14 cellular contexts compared by ENCODE assay signal in genomic region chr7:27942711-27943110, GRCh38.
DNase-seq lines count a peak whose midpoint lies in the region; ATAC-seq, FAIRE-seq and TF ChIP-seq lines count a peak whose summit lies in the region.
"Had no signal": no experiment of that assay in that cellular context is flagged by ENCODE, and none has a peak within 500 bp of the region (broad histone marks: within the 10 kb centered on the region; RNA-seq: fewer than 3 reads in every experiment).

No MANE protein-coding gene starts in this region.

- ATAC-seq in GM23338, result no peak
- ATAC-seq: CD8-positive, alpha-beta T cell; GM12878; HepG2 had no signal

- H3K36me3 Mint-ChIP-seq in GM23338 (ENCODE audit: low read depth), result no peaks in the 10 kb centered on the region

- FAIRE-seq in kidney (lab: Jason Lieb, UNC), result no peak
- FAIRE-seq: GM12878, HepG2 had no signal

- no peak overlapping the region for H3K4me3 Mint-ChIP-seq in GM23338
- H3K4me3 Mint-ChIP-seq: B cell; CD8-positive, alpha-beta T cell; H9 had no signal

- H4K20me1 ChIP-seq in GM23338 (replicated peaks; ENCODE audit: insufficient read depth), result 0 out of 2 replicates have a peak, but pooled peaks cover 4% of the 10 kb centered on the region

- H3K27ac ChIP-seq in GM23338 (ENCODE audit: low read depth) (peak overlapping the region; percentile 56; the same call in 1 of the 2 replicates), skeletal muscle tissue (ENCODE audit: low read depth, low read length) (peak overlapping the region; percentile 82), kidney (ENCODE audit: low read depth in 2 of 2, low read length in 2 of 2) (no peak overlapping the region)
- H3K27ac ChIP-seq: BLaER1 treated with 17β-estradiol and CSF1 and Interleukin-3, amounts not matched to agents 10 nM and 100 nM had no signal

- intact Hi-C loops in kidney (cut with DNase I), result no loop called here

- H3K9me3 ChIP-seq in skeletal muscle tissue (ENCODE audit: control insufficient read depth in 3 of 3, low read length in 3 of 3) (no peaks in the 10 kb centered on the region), kidney (ENCODE audit: control insufficient read depth in 1 of 2, low read length in 2 of 2) (no peaks in the 10 kb centered on the region)
- H3K9me3 ChIP-seq: BLaER1 treated with 17β-estradiol and CSF1 and Interleukin-3, amounts not matched to agents 10 nM and 100 nM had no signal

- no peaks in the 10 kb centered on the region for H3K9me3 Mint-ChIP-seq in GM23338
- H3K9me3 Mint-ChIP-seq: H9 had no signal

- H3K79me2 ChIP-seq in GM23338 (replicated peaks; ENCODE audit: insufficient read depth), result no peaks in the 10 kb centered on the region

- no peaks in the 10 kb centered on the region for H3K9me2 ChIP-seq in GM23338 (ENCODE audit: insufficient read depth)

- no peak overlapping the region for H2AFZ ChIP-seq in GM23338

- no peaks in the 10 kb centered on the region for H3F3A ChIP-seq in GM23338 (replicated peaks; ENCODE audit: low read depth)

- DNase-seq in GM23338 (ENCODE audit: low spot score) (no peak), NCI-H69 (lab: John Stamatoyannopoulos, UW) (peak; percentile 56), left kidney (ENCODE audit: low read depth, low spot score) (peak; percentile 91), kidney (no peak)
- DNase-seq in activated CD4-positive, CD25-positive, alpha-beta regulatory T cell treated with anti-CD3 and anti-CD28 coated beads, Interleukin-2, amount 50 U/mL, for 72 hours, result no peak
- DNase-seq: Calu3; CD8-positive, alpha-beta T cell; DMS79 treated with DMSO at 0.1 percent for 48 hours; H9 had no signal

- H3K27me3 ChIP-seq in GM23338 (ENCODE audit: insufficient read depth) (no peaks in the 10 kb centered on the region), skeletal muscle tissue (ENCODE audit: control insufficient read depth in 3 of 3, insufficient read depth in 3 of 3, low read length in 3 of 3) (no peaks in the 10 kb centered on the region)
- H3K27me3 ChIP-seq: BLaER1 treated with 17β-estradiol and CSF1 and Interleukin-3, amounts not matched to agents 10 nM and 100 nM had no signal

- H3K4me1 ChIP-seq in GM23338 (ENCODE audit: insufficient read depth) (no peaks in the 10 kb centered on the region), skeletal muscle tissue (ENCODE audit: control insufficient read depth in 3 of 3, insufficient read depth in 3 of 3, low read length in 3 of 3) (peaks cover 8 to 43% (median 11%) of the 10 kb centered on the region in 3 donors), kidney (ENCODE audit: control insufficient read depth in 1 of 2, insufficient read depth in 1 of 2, low read depth in 1 of 2, low read length in 2 of 2) (no peaks in the 10 kb centered on the region)

- no peak overlapping the region for H3K27ac Mint-ChIP-seq in GM23338
- H3K27ac Mint-ChIP-seq: B cell; CD8-positive, alpha-beta T cell had no signal

- peaks cover 2% of the 10 kb centered on the region for H3K27me3 Mint-ChIP-seq in GM23338 (ENCODE audit: insufficient read depth, low read depth, poor library complexity)
- H3K27me3 Mint-ChIP-seq: B cell had no signal

- TF ChIP-seq CTCF in GM23338 (conservative IDR thresholded peaks at IDR 0.05; ENCODE audit: low read depth in 2 of 2), result no peak
- TF ChIP-seq CTCF in kidney (IDR thresholded peaks at IDR 0.05; ENCODE audit: borderline replicate concordance, extremely low read depth, insufficient read depth), result no peak

- H3K4me2 ChIP-seq in GM23338, result no peak overlapping the region
- H3K4me2 ChIP-seq: BLaER1 treated with 17β-estradiol and CSF1 and Interleukin-3, amounts not matched to agents 10 nM and 100 nM had no signal

- H3K36me3 ChIP-seq in GM23338 (ENCODE audit: insufficient read depth), result no peaks in the 10 kb centered on the region
- no peaks in the 10 kb centered on the region for H3K36me3 ChIP-seq in skeletal muscle tissue (ENCODE audit: control insufficient read depth in 3 of 3, insufficient read depth in 3 of 3, low read length in 3 of 3)
- no peaks in the 10 kb centered on the region for H3K36me3 ChIP-seq in kidney (ENCODE audit: control insufficient read depth in 1 of 2, insufficient read depth in 2 of 2, low read length in 2 of 2)

- peaks cover 10% of the 10 kb centered on the region for H3K4me1 Mint-ChIP-seq in GM23338
- H3K4me1 Mint-ChIP-seq: B cell had no signal

- H3K4me3 ChIP-seq in GM23338 (no peak overlapping the region), skeletal muscle tissue (ENCODE audit: low read length in 3 of 3) (no peak overlapping the region), kidney (ENCODE audit: low read length in 2 of 2) (no peak overlapping the region)
- H3K4me3 ChIP-seq: BLaER1 treated with 17β-estradiol and CSF1 and Interleukin-3, amounts not matched to agents 10 nM and 100 nM; GM12878 had no signal

- H3K9ac ChIP-seq in skeletal muscle tissue (ENCODE audit: low read depth in 1 of 3, low read length in 3 of 3) (no peak overlapping the region), kidney (ENCODE audit: low read length in 2 of 2) (no peak overlapping the region)
- H3K9ac ChIP-seq: BLaER1 treated with 17β-estradiol and CSF1 and Interleukin-3, amounts not matched to agents 10 nM and 100 nM had no signal

TF ChIP-seq in GM23338, 12 proteins besides CTCF, POLR2A, EP300 and RAD21:
- no peak for TF ChIP-seq ZNF331 (CRISPR knock-in tag; IDR thresholded peaks at IDR 0.05; ENCODE audit: low read depth)
- no peak for TF ChIP-seq CREB1 (CRISPR knock-in tag; IDR thresholded peaks at IDR 0.05; ENCODE audit: low read depth)
- no peak for TF ChIP-seq STAT1 (IDR thresholded peaks at IDR 0.05; ENCODE audit: unreplicated experiment)
- TF ChIP-seq REST (IDR thresholded peaks at IDR 0.05; ENCODE audit: unreplicated experiment), result no peak
- no peak for TF ChIP-seq ZNF114 (CRISPR knock-in tag; IDR thresholded peaks at IDR 0.05)

Comparison
In these comparisons a context has a peak if more than half of its experiments do, and no peak if none do; other contexts are left out.
1. DNase-seq: peak in NCI-H69 (single experiment) and left kidney (single experiment); none in GM23338 (single experiment), kidney (single experiment) and activated CD4-positive, CD25-positive, alpha-beta regulatory T cell treated with anti-CD3 and anti-CD28 coated beads, Interleukin-2, amount 50 U/mL, for 72 hours (single experiment).
2. H3K27ac ChIP-seq: peak in GM23338 (single experiment) and skeletal muscle tissue (single experiment); none in kidney (0 of 2).